1 cellular context compared by ENCODE assay signal in genomic region chr10:71747808-71748523, GRCh38.
TF ChIP-seq lines count a peak whose summit lies in the region.

No MANE protein-coding gene starts in this region.

TF ChIP-seq in GM12878, 131 proteins besides CTCF, POLR2A, EP300 and RAD21 (continued from another document and continues in another):
- TF ChIP-seq E2F4 (IDR thresholded peaks at IDR 0.05; ENCODE audit: low read depth, low read length) (no peak), MTA2 (IDR thresholded peaks at IDR 0.05; ENCODE audit: low read depth) (peak; percentile 45), TCF3 (IDR thresholded peaks at IDR 0.05; ENCODE audit: borderline replicate concordance, insufficient read depth, low read depth, low read length) (peak; percentile 51; the same call in 1 of the 2 replicates), KAT2A (conservative IDR thresholded peaks at IDR 0.05; ENCODE audit: control insufficient read depth, low read depth, low read length) (no peak), RUNX3 (IDR thresholded peaks at IDR 0.05; ENCODE audit: low read length) (peak; percentile 87), NFIC (IDR thresholded peaks at IDR 0.05; ENCODE audit: low read depth, low read length) (no peak), MAX (IDR thresholded peaks at IDR 0.05; ENCODE audit: low read depth, low read length) (0 out of 2 replicates have a peak, but pooled peaks have one; percentile 42), DPF2 (IDR thresholded peaks at IDR 0.05) (peak; percentile 67), ZNF274 (IDR thresholded peaks at IDR 0.05; ENCODE audit: insufficient read depth, insufficient read length) (no peak), PAX8 (IDR thresholded peaks at IDR 0.05) (no peak), STAT1 (conservative IDR thresholded peaks at IDR 0.05) (no peak), CUX1 (IDR thresholded peaks at IDR 0.05; ENCODE audit: insufficient replicate concordance, low read depth, low read length) (peak; percentile 53), PRDM15 (CRISPR knock-in tag; IDR thresholded peaks at IDR 0.05) (no peak), SMAD5 (IDR thresholded peaks at IDR 0.05; ENCODE audit: low read depth) (no peak), CBFB (IDR thresholded peaks at IDR 0.05; ENCODE audit: low read depth) (peak; percentile 52; the same call in 1 of the 2 replicates), IRF4 (IDR thresholded peaks at IDR 0.05; ENCODE audit: low read depth, low read length) (0 out of 2 replicates have a peak, but pooled peaks have one; percentile 26), ZNF24 (IDR thresholded peaks at IDR 0.05) (peak; percentile 17; the same call in 1 of the 2 replicates), ETV6 (conservative IDR thresholded peaks at IDR 0.05 in 1 of 2, IDR thresholded peaks at IDR 0.05 in 1 of 2; ENCODE audit: borderline replicate concordance in 1 of 2, low read depth in 1 of 2) (no peak), WRNIP1 (IDR thresholded peaks at IDR 0.05; ENCODE audit: borderline replicate concordance, low read depth, low read length) (no peak), ATF2 (IDR thresholded peaks at IDR 0.05; ENCODE audit: low read length) (no peak), GATAD2B (conservative IDR thresholded peaks at IDR 0.05; ENCODE audit: low read depth) (peak; percentile 43; the same call in 1 of the 2 replicates), TBL1XR1 (IDR thresholded peaks at IDR 0.05; ENCODE audit: low read depth, low read length) (no peak), NFXL1 (IDR thresholded peaks at IDR 0.05; ENCODE audit: borderline replicate concordance) (no peak), SIN3A (IDR thresholded peaks at IDR 0.05; ENCODE audit: low read depth, low read length) (no peak), POLR2AphosphoS2 (IDR thresholded peaks at IDR 0.05; ENCODE audit: low read depth, low read length) (peak; percentile 63; the same call in 1 of the 2 replicates), RCOR1 (conservative IDR thresholded peaks at IDR 0.05; ENCODE audit: low read depth, low read length) (0 out of 2 replicates have a peak, but pooled peaks have one; percentile 24), SPI1 (IDR thresholded peaks at IDR 0.05; ENCODE audit: borderline replicate concordance, insufficient read depth, low read depth, low read length) (peak; percentile 98), CHD1 (IDR thresholded peaks at IDR 0.05; ENCODE audit: low read depth, low read length) (no peak), BRCA1 (IDR thresholded peaks at IDR 0.05; ENCODE audit: low read depth, low read length) (no peak), YY1 (IDR thresholded peaks at IDR 0.05; ENCODE audit: low read depth, low read length) (no peak), BHLHE40 (IDR thresholded peaks at IDR 0.05; ENCODE audit: borderline replicate concordance in 1 of 2, low read depth in 2 of 2, low read length in 1 of 2) (peak in 1 of 2 experiments; percentile 58; a peak in 1 of 4 replicates), TARDBP (IDR thresholded peaks at IDR 0.05; ENCODE audit: borderline replicate concordance) (no peak), POLR2AphosphoS5 (IDR thresholded peaks at IDR 0.05; ENCODE audit: low read length) (0 out of 2 replicates have a peak, but pooled peaks have one; percentile 53), NR2F1 (conservative IDR thresholded peaks at IDR 0.05) (no peak), IRF5 (IDR thresholded peaks at IDR 0.05; ENCODE audit: borderline replicate concordance) (no peak), SMAD1 (IDR thresholded peaks at IDR 0.05; ENCODE audit: low read depth, partially characterized antibody) (no peak), ELK1 (IDR thresholded peaks at IDR 0.05; ENCODE audit: low read depth, low read length) (no peak), ZBED1 (IDR thresholded peaks at IDR 0.05; ENCODE audit: borderline replicate concordance) (no peak), ZNF592 (IDR thresholded peaks at IDR 0.05) (0 out of 2 replicates have a peak, but pooled peaks have one; percentile 47), CREM (IDR thresholded peaks at IDR 0.05; ENCODE audit: low read depth) (no peak; the same call in 1 of the 2 replicates), TCF12 (IDR thresholded peaks at IDR 0.05; ENCODE audit: low read depth, low read length) (peak; percentile 86), BMI1 (IDR thresholded peaks at IDR 0.05; ENCODE audit: borderline replicate concordance) (no peak)
